ENCODE assay signal across 1 cellular context in genomic region chr10:132590094-132590751, GRCh38.
TF ChIP-seq lines count a peak whose summit lies in the region.

No MANE protein-coding gene starts in this region.

TF ChIP-seq in A549, 52 proteins besides CTCF, POLR2A, EP300 and RAD21 (continued from another document):
- TF ChIP-seq REST (IDR thresholded peaks at IDR 0.05) = no peak
- TF ChIP-seq FOSB (CRISPR knock-in tag; IDR thresholded peaks at IDR 0.05) = no peak
